17 cellular contexts compared by ENCODE assay signal in genomic region chr9:128497824-128498610, GRCh38.
A peak's percentile ranks its signal among the peaks of the same experiment; 100 is the strongest.
DNase-seq lines count a peak whose midpoint lies in the region; ATAC-seq lines count a peak whose summit lies in the region.
"Had no signal": no experiment of that assay in that cellular context is flagged by ENCODE, and none has a peak within 500 bp of the region (broad histone marks: within the 10 kb centered on the region; RNA-seq: fewer than 3 reads in every experiment).

No MANE protein-coding gene starts in this region.

- intact Hi-C loops in head of caudate nucleus (cut with DNase I): no loop called here

- ATAC-seq in GM19324 (IDR thresholded peaks at IDR 0.05; ENCODE audit: low FRiP score, unreplicated experiment): no peak
- ATAC-seq: K562 had no signal

- DNase-seq in C1 segment of cervical spinal cord (lab: John Stamatoyannopoulos, UW) (peak in 10 of 14 donors; percentile 8 to 86 (median 46)), RKO (ENCODE audit: low spot score) (peak; percentile 28), head of caudate nucleus (peak in 35 of 42 donors; percentile 8 to 79 (median 41)), pons (ENCODE audit: low spot score) (peak; percentile 85), NCI-H82 (lab: John Stamatoyannopoulos, UW) (no peak), NCI-H1048 (lab: John Stamatoyannopoulos, UW) (no peak), NCI-H2227 treated with DMSO at 0.1 percent for 48 hours (lab: John Stamatoyannopoulos, UW) (no peak)
- DNase-seq: Calu3; CD4-positive, alpha-beta T cell; GF-D8; HFFc6; NCI-H1092; NCI-H1694 treated with DMSO at 0.1 percent for 48 hours; NCI-H2171; NCI-H510A had no signal

Comparison
In these comparisons a context has a peak if more than half of its experiments do, and no peak if none do; other contexts are left out.
1. DNase-seq: peak in C1 segment of cervical spinal cord (10 of 14), RKO (single experiment), head of caudate nucleus (35 of 42) and pons (single experiment); none in NCI-H82 (single experiment), NCI-H1048 (single experiment) and NCI-H2227 treated with DMSO at 0.1 percent for 48 hours (single experiment).